In the genomic region with DNA sequence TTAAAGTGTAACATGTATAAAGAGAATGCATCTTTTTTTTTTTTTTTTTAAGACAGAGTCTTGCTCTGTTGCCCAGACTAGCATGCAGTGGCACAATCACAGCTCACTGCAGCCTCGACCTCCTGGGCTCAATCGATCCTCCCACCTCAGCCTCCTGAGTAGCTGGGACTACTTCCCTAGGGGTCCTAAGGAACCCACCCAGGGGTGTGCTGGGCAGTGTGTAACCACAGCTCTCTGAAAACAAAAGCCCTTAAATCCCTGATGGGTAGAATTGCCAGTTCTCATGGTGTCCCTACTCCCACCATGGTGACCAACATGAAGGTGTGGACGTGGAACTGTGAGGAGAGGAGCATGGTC, we compare ENCODE assay signal across 8 cellular contexts.
DNase-seq lines count a peak whose midpoint lies in the region; ATAC-seq, FAIRE-seq and TF ChIP-seq lines count a peak whose summit lies in the region.

No MANE protein-coding gene starts in this region.

- peaks cover 71% of the 10 kb centered on the region for H3K4me1 ChIP-seq in MM.1S (ENCODE audit: low read length)
- H3K4me1 ChIP-seq in effector memory CD4-positive, alpha-beta T cell (ENCODE audit: control insufficient read depth, insufficient read depth, low read length, poor library complexity, severe bottlenecking), result peaks cover 23% of the 10 kb centered on the region

- H4K20me1 ChIP-seq in MM.1S (ENCODE audit: insufficient read depth, low read length), result no peaks in the 10 kb centered on the region

- no peaks in the 10 kb centered on the region for H3K9me3 Mint-ChIP-seq in natural killer cell treated with Interleukin-12 subunit alpha and Interleukin-12 subunit beta and Interleukin-15 and Interleukin-18, amount 100 ng/mL, for 72 hours

- peak overlapping the region; percentile 5; the same call in 1 of the 2 replicates for H3K4me3 ChIP-seq in MM.1S (ENCODE audit: low read length)
- H3K4me3 ChIP-seq in effector memory CD4-positive, alpha-beta T cell (ENCODE audit: insufficient read depth, low read depth, low read length, poor library complexity, severe bottlenecking), result no peak overlapping the region

- H3K4me1 Mint-ChIP-seq in natural killer cell treated with Interleukin-12 subunit alpha and Interleukin-12 subunit beta and Interleukin-15 and Interleukin-18, amount 100 ng/mL, for 72 hours (ENCODE audit: low read depth in 2 of 2), result peaks cover 33 to 45% of the 10 kb centered on the region in 2 donors

- H3K36me3 ChIP-seq in MM.1S (replicated peaks; ENCODE audit: insufficient read depth, low read length), result no peaks in the 10 kb centered on the region
- no peaks in the 10 kb centered on the region for H3K36me3 ChIP-seq in effector memory CD4-positive, alpha-beta T cell (ENCODE audit: control insufficient read depth, insufficient read depth, low read length)

- H3K4me2 ChIP-seq in MM.1S (ENCODE audit: low read depth, low read length), result peak overlapping the region; percentile 63

- no peaks in the 10 kb centered on the region for H3K9me2 ChIP-seq in MM.1S (replicated peaks; ENCODE audit: insufficient read depth, low read length)

- H3K27ac Mint-ChIP-seq in natural killer cell treated with Interleukin-12 subunit alpha and Interleukin-12 subunit beta and Interleukin-15 and Interleukin-18, amount 100 ng/mL, for 72 hours, result peak overlapping the region; percentile 76 to 91

- no peak for FAIRE-seq in frontal cortex (lab: Jason Lieb, UNC)

- peaks cover 23% of the 10 kb centered on the region for H3K79me2 ChIP-seq in MM.1S (ENCODE audit: low read length)

- H3K36me3 Mint-ChIP-seq in natural killer cell treated with Interleukin-12 subunit alpha and Interleukin-12 subunit beta and Interleukin-15 and Interleukin-18, amount 100 ng/mL, for 72 hours, result no peaks in the 10 kb centered on the region

- no peaks in the 10 kb centered on the region for H3K27me3 Mint-ChIP-seq in natural killer cell treated with Interleukin-12 subunit alpha and Interleukin-12 subunit beta and Interleukin-15 and Interleukin-18, amount 100 ng/mL, for 72 hours

- no peak for TF ChIP-seq CTCF in MM.1S (IDR thresholded peaks at IDR 0.05; ENCODE audit: low read length)

- peak overlapping the region; percentile 94 for H3K27ac ChIP-seq in MM.1S (ENCODE audit: low read length)
- H3K27ac ChIP-seq in effector memory CD4-positive, alpha-beta T cell (ENCODE audit: insufficient read depth, low read length, poor library complexity, severe bottlenecking), result no peak overlapping the region

- no peak overlapping the region for H2AFZ ChIP-seq in MM.1S (ENCODE audit: low read length)

- no peaks in the 10 kb centered on the region for H3K9me3 ChIP-seq in MM.1S (replicated peaks; ENCODE audit: insufficient read depth, low read length)
- H3K9me3 ChIP-seq in effector memory CD4-positive, alpha-beta T cell (ENCODE audit: control insufficient read depth, low read length), result no peaks in the 10 kb centered on the region

- H3K27me3 ChIP-seq in MM.1S (replicated peaks; ENCODE audit: insufficient read depth, low read length), result no peaks in the 10 kb centered on the region
- no peaks in the 10 kb centered on the region for H3K27me3 ChIP-seq in effector memory CD4-positive, alpha-beta T cell (replicated peaks; ENCODE audit: control insufficient read depth, insufficient read depth, low read length, poor library complexity, severe bottlenecking)

- DNase-seq in MM.1S (peak; percentile 8), frontal cortex (ENCODE audit: low spot score in 2 of 2) (no peak), NOMO-1 treated with dmso at 0.1 percent for 144 hours (lab: John Stamatoyannopoulos, UW; ENCODE audit: unreplicated experiment) (no peak), NCI-H510A (lab: John Stamatoyannopoulos, UW) (no peak)
- no peak for DNase-seq in natural killer cell treated with Interleukin-12 subunit alpha and Interleukin-12 subunit beta and Interleukin-15 and Interleukin-18, amount 100 ng/mL, for 72 hours (ENCODE audit: low spot score)
- DNase-seq in effector memory CD4-positive, alpha-beta T cell, result no peak

- ATAC-seq in GM18517 (IDR thresholded peaks at IDR 0.05; ENCODE audit: unreplicated experiment) (peak; percentile 31), GM21786 (IDR thresholded peaks at IDR 0.05; ENCODE audit: unreplicated experiment) (peak; percentile 3)
- peak in 1 of 2 donors; percentile 29 for ATAC-seq in natural killer cell treated with Interleukin-12 subunit alpha and Interleukin-12 subunit beta and Interleukin-15 and Interleukin-18, amount 100 ng/mL, for 72 hours

- peak overlapping the region; percentile 67 for H3K4me3 Mint-ChIP-seq in natural killer cell treated with Interleukin-12 subunit alpha and Interleukin-12 subunit beta and Interleukin-15 and Interleukin-18, amount 100 ng/mL, for 72 hours

- H3K9ac ChIP-seq in MM.1S (ENCODE audit: low read length), result peak overlapping the region; percentile 61

- H3F3A ChIP-seq in MM.1S (ENCODE audit: insufficient read depth, low read length), result peaks cover 52% of the 10 kb centered on the region
